ENCODE assay signal across 8 cellular contexts in the genomic region with DNA sequence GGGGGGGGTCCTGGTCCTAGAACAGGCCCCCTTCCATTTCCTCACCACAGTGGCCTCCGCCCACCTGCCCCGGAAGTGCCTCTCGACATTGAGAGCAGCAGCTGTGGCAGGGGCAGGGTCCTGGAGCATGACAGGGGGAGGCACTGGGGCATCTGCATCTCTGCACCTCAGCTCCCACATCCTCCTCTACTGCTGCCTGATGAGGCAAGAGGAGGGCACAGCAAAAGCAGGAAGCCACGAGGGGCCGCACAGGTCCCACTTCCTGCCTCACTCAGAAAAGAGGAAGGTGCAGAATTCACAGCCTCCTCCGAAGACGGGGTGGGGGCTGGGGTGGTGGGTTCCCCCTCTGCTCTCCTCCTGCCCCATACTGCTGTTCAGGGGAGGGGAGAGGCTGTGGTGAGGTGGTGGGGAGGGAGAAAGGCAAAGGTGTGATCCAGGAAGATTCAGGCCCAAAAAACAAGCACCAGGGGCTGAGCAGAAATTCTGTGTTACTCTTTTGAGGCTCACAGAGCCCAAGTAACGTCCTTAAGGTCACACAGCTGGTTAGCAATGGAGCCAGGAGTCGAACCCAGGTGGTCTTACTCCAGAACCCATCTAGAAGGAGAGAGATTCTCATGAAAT.
A peak's percentile ranks its signal among the peaks of the same experiment; 100 is the strongest.
DNase-seq lines count a peak whose midpoint lies in the region; ATAC-seq lines count a peak whose summit lies in the region.

No MANE protein-coding gene starts in this region.

- ATAC-seq in GM19463 (IDR thresholded peaks at IDR 0.05; ENCODE audit: unreplicated experiment) (peak; percentile 94), HG03575 (IDR thresholded peaks at IDR 0.05; ENCODE audit: extremely low read depth, insufficient number of reproducible peaks, low FRiP score, unreplicated experiment) (peak; percentile 70)

- DNase-seq in Ammon's horn (ENCODE audit: low spot score): peak; percentile 80
- DNase-seq in activated CD4-positive, alpha-beta T cell treated with anti-CD3 and anti-CD28 coated beads for 1 hour: peak; percentile 62
- DNase-seq in effector CD8-positive, alpha-beta T cell (lab: John Stamatoyannopoulos, UW): peak; percentile 65
- DNase-seq in stimulated activated CD4-positive, alpha-beta T cell treated with anti-CD3 and anti-CD28 coated beads, Interleukin-12 subunit alpha, Interleukin-12 subunit beta, amount 100 ng/mL, for 4 hours: peak; percentile 58
- no peak for DNase-seq in NCI-H1048 (lab: John Stamatoyannopoulos, UW)
- DNase-seq in NCI-H1436 treated with DMSO at 0.1 percent for 48 hours (lab: John Stamatoyannopoulos, UW): no peak

Comparison
In these comparisons a context has a peak if more than half of its experiments do, and no peak if none do; other contexts are left out.
1. DNase-seq: peak in Ammon's horn (single experiment), activated CD4-positive, alpha-beta T cell treated with anti-CD3 and anti-CD28 coated beads for 1 hour (single experiment), effector CD8-positive, alpha-beta T cell (single experiment) and stimulated activated CD4-positive, alpha-beta T cell treated with anti-CD3 and anti-CD28 coated beads, Interleukin-12 subunit alpha, Interleukin-12 subunit beta, amount 100 ng/mL, for 4 hours (single experiment); none in NCI-H1048 (single experiment) and NCI-H1436 treated with DMSO at 0.1 percent for 48 hours (single experiment).